1 cellular context compared by ENCODE assay signal in the genomic region with DNA sequence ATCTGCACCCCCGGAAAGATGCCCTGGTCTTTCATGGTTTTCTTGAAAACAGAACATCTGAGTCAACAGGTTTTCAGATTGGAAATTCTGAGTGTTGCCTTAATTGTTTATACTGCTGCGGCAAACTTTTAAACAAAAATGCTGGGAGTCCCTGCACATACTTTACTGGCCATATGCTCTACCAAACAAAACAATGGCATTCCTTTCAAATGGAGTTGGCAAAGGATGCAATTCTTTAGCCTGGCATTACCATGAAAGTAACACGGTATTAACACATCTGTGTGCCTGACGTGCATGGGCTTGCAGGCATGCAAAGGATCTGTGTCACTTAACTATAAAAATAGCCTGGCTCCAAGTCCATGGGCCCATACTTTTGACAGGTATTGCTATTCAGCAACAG.
TF ChIP-seq lines count a peak whose summit lies in the region.

No MANE protein-coding gene starts in this region.

TF ChIP-seq in H1, 55 proteins besides CTCF, POLR2A, EP300 and RAD21:
- no peak for TF ChIP-seq TBP (IDR thresholded peaks at IDR 0.05; ENCODE audit: low read depth, low read length)
